12 cellular contexts compared by ENCODE assay signal in the genomic region with DNA sequence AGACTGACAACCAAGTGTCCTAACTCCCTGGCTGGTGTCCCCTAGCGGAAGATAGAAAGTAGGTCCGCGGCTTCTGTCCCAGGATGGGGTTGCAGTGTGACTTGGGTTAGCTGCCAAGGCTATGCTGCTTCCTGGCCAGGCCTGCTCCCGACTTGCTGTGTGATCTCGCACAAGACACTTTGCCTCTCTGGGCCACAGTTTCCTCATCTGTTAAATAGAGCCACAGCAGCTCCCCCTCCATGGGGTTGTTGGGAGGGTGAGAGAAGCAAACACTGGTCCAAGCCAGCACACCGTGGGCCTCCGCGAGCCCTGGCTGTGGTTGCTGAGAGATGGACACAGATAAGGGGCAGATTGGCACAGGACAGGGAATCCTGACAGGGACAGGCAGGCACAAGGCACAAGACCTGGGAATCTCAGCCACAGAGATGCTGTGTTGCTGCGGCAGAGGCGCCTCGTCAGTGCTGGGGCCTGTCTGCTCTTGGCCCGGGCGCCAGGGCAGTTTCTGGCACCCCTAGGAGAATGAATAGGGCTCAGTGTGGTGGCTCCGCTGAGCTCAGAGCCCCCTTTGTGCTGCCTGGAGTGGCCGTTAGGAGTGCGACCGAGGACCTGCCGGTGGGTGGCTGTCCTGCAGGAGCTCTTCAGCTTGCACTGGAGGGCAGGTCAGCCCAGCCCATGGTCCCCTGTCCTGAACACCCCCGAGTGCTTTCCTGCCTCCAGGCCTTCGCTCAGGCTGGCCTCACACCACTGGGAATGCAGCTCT. TPM values are rescaled to one million over a fixed set of nuclear protein-coding genes. Genes with fewer than 3 reads are reported as not detected.
DNase-seq lines count a peak whose midpoint lies in the region; ATAC-seq and TF ChIP-seq lines count a peak whose summit lies in the region.
"Had no signal": no experiment of that assay in that cellular context is flagged by ENCODE, and none has a peak within 500 bp of the region (broad histone marks: within the 10 kb centered on the region; RNA-seq: fewer than 3 reads in every experiment).

No MANE protein-coding gene starts in this region.

- peak; percentile 57 for DNase-seq in activated CD8-positive, alpha-beta memory T cell treated with anti-CD3 and anti-CD28 coated beads, Interleukin-2, amount 10 ng/mL, durations not matched to agents 7 days and 5 days
- DNase-seq in activated CD8-positive, alpha-beta memory T cell treated with anti-CD3 and anti-CD28 coated beads, Interleukin-2, amount 50 U/mL, for 48 hours = no peak
- DNase-seq in RWPE1 (ENCODE audit: low spot score) (no peak), NCI-H2081 treated with DMSO at 0.1 percent for 48 hours (lab: John Stamatoyannopoulos, UW) (no peak)
- DNase-seq in effector memory CD8-positive, alpha-beta T cell = no peak
- DNase-seq: activated CD4-positive, CD25-positive, alpha-beta regulatory T cell; HCEC 1CT; stimulated activated CD4-positive, alpha-beta T cell treated with anti-CD3 and anti-CD28 coated beads, Interleukin-2, amount 100 ng/mL, for 24 hours; testis had no signal

- peaks cover 20% of the 10 kb centered on the region for H3K36me3 Mint-ChIP-seq in activated CD8-positive, alpha-beta memory T cell treated with anti-CD3 and anti-CD28 coated beads, Interleukin-2, amount 10 ng/mL, durations not matched to agents 7 days and 5 days
- H3K36me3 Mint-ChIP-seq in effector memory CD8-positive, alpha-beta T cell (ENCODE audit: insufficient read depth) = peaks cover 34% of the 10 kb centered on the region
- peaks cover 12% of the 10 kb centered on the region for H3K36me3 Mint-ChIP-seq in stimulated activated memory B cell treated with anti-CD40 and anti-IgM and Interleukin-4, amounts not matched to agents 10 μg/mL and 1 μg/mL and 100 μg/mL, for 72 hours

- TF ChIP-seq CTCF in RWPE1 (conservative IDR thresholded peaks at IDR 0.05; ENCODE audit: low read depth) = no peak

- no peak overlapping the region for H3K4me3 Mint-ChIP-seq in activated CD8-positive, alpha-beta memory T cell treated with anti-CD3 and anti-CD28 coated beads, Interleukin-2, amount 10 ng/mL, durations not matched to agents 7 days and 5 days
- peak overlapping the region; percentile 92 to 97 for H3K4me3 Mint-ChIP-seq in effector memory CD8-positive, alpha-beta T cell
- H3K4me3 Mint-ChIP-seq in stimulated activated memory B cell treated with anti-CD40 and anti-IgM and Interleukin-4, amounts not matched to agents 10 μg/mL and 1 μg/mL and 100 μg/mL, for 72 hours = no peak overlapping the region

- CTCF ChIA-PET in activated CD8-positive, alpha-beta memory T cell treated with anti-CD3 and anti-CD28 coated beads, Interleukin-2, amount 10 ng/mL, durations not matched to agents 7 days and 5 days (lab: Charles Lee) = interaction anchor here (0.7 to 3.0 kb wide), 5 partner anchors 10 to 143 kb away, joined by 3 to 16 read pairs (median 7); partner anchors contain the start of gene TOR2A
- CTCF ChIA-PET in RWPE1 (lab: Yijun Ruan, JAX) = interaction anchor here (0.6 kb wide), 3 partner anchors 9 to 300 kb away, joined by 3 to 4 read pairs (median 3); no protein-coding TSS in a partner anchor

- no peaks in the 10 kb centered on the region for H3K9me3 Mint-ChIP-seq in activated CD8-positive, alpha-beta memory T cell treated with anti-CD3 and anti-CD28 coated beads, Interleukin-2, amount 10 ng/mL, durations not matched to agents 7 days and 5 days (ENCODE audit: low read depth)
- H3K9me3 Mint-ChIP-seq in effector memory CD8-positive, alpha-beta T cell = no peaks in the 10 kb centered on the region
- H3K9me3 Mint-ChIP-seq in stimulated activated memory B cell treated with anti-CD40 and anti-IgM and Interleukin-4, amounts not matched to agents 10 μg/mL and 1 μg/mL and 100 μg/mL, for 72 hours = no peaks in the 10 kb centered on the region

- POLR2A ChIA-PET in RWPE1 (lab: Yijun Ruan, JAX; ENCODE audit: low non-redundant PET) = interaction anchor here (1.1 kb wide), 1 partner anchor 9 kb away, joined by 3 read pairs; no protein-coding TSS in a partner anchor

- no peak for ATAC-seq in activated CD8-positive, alpha-beta memory T cell treated with anti-CD3 and anti-CD28 coated beads, Interleukin-2, amount 10 ng/mL, durations not matched to agents 7 days and 5 days
- no peak for ATAC-seq in effector memory CD8-positive, alpha-beta T cell (replicated peaks)
- ATAC-seq in stimulated activated memory B cell treated with anti-CD40 and anti-IgM and Interleukin-4, amounts not matched to agents 10 μg/mL and 1 μg/mL and 100 μg/mL, for 72 hours = no peak
- ATAC-seq in GM18907 (IDR thresholded peaks at IDR 0.05; ENCODE audit: unreplicated experiment) (no peak), HG03565 (IDR thresholded peaks at IDR 0.05; ENCODE audit: unreplicated experiment) (no peak)

- H3K27ac Mint-ChIP-seq in activated CD8-positive, alpha-beta memory T cell treated with anti-CD3 and anti-CD28 coated beads, Interleukin-2, amount 10 ng/mL, durations not matched to agents 7 days and 5 days = peak overlapping the region; percentile 97
- peak overlapping the region; percentile 89 to 94 for H3K27ac Mint-ChIP-seq in effector memory CD8-positive, alpha-beta T cell
- peak overlapping the region; percentile 92 for H3K27ac Mint-ChIP-seq in stimulated activated memory B cell treated with anti-CD40 and anti-IgM and Interleukin-4, amounts not matched to agents 10 μg/mL and 1 μg/mL and 100 μg/mL, for 72 hours

- H3K27ac ChIP-seq in RWPE1 = peak overlapping the region; percentile 55
- H3K27ac ChIP-seq: testis had no signal

- H3K27me3 Mint-ChIP-seq in activated CD8-positive, alpha-beta memory T cell treated with anti-CD3 and anti-CD28 coated beads, Interleukin-2, amount 10 ng/mL, durations not matched to agents 7 days and 5 days = no peaks in the 10 kb centered on the region
- H3K27me3 Mint-ChIP-seq in effector memory CD8-positive, alpha-beta T cell = no peaks in the 10 kb centered on the region
- no peaks in the 10 kb centered on the region for H3K27me3 Mint-ChIP-seq in stimulated activated memory B cell treated with anti-CD40 and anti-IgM and Interleukin-4, amounts not matched to agents 10 μg/mL and 1 μg/mL and 100 μg/mL, for 72 hours

- peaks cover 61% of the 10 kb centered on the region for H3K4me1 Mint-ChIP-seq in activated CD8-positive, alpha-beta memory T cell treated with anti-CD3 and anti-CD28 coated beads, Interleukin-2, amount 10 ng/mL, durations not matched to agents 7 days and 5 days
- H3K4me1 Mint-ChIP-seq in effector memory CD8-positive, alpha-beta T cell (ENCODE audit: low read depth in 2 of 2) = peaks cover 55 to 64% of the 10 kb centered on the region in 2 donors
- H3K4me1 Mint-ChIP-seq in stimulated activated memory B cell treated with anti-CD40 and anti-IgM and Interleukin-4, amounts not matched to agents 10 μg/mL and 1 μg/mL and 100 μg/mL, for 72 hours = peaks cover 72% of the 10 kb centered on the region

RNA-seq across cellular contexts. Expression of gene SH2D3C, which starts 1.8 kb away (rescaled TPM):
- total RNA-seq in activated CD8-positive, alpha-beta memory T cell treated with anti-CD3 and anti-CD28 coated beads, Interleukin-2, amount 10 ng/mL, durations not matched to agents 7 days and 5 days = 10 to 100 TPM; 75.2 to 87.8 TPM

RNA-seq across cellular contexts. Expression of gene CDK9, which starts 5.5 kb away (rescaled TPM):
- total RNA-seq in activated CD8-positive, alpha-beta memory T cell treated with anti-CD3 and anti-CD28 coated beads, Interleukin-2, amount 10 ng/mL, durations not matched to agents 7 days and 5 days = 100 to 1,000 TPM; 120 to 128 TPM

RNA-seq across cellular contexts. Expression of gene FPGS, which starts 22.4 kb away (rescaled TPM):
- total RNA-seq in activated CD8-positive, alpha-beta memory T cell treated with anti-CD3 and anti-CD28 coated beads, Interleukin-2, amount 10 ng/mL, durations not matched to agents 7 days and 5 days = 100 to 1,000 TPM; 109 to 117 TPM

RNA-seq across cellular contexts. Expression of gene TOR2A, which starts 45.2 kb away (rescaled TPM):
- total RNA-seq in activated CD8-positive, alpha-beta memory T cell treated with anti-CD3 and anti-CD28 coated beads, Interleukin-2, amount 10 ng/mL, durations not matched to agents 7 days and 5 days = 10 to 100 TPM; 24.1 to 26.8 TPM

Comparison
In these comparisons a context has a peak if more than half of its experiments do, and no peak if none do; other contexts are left out.
1. H3K4me3 Mint-ChIP-seq: peak in effector memory CD8-positive, alpha-beta T cell (2 of 2); none in activated CD8-positive, alpha-beta memory T cell treated with anti-CD3 and anti-CD28 coated beads, Interleukin-2, amount 10 ng/mL, durations not matched to agents 7 days and 5 days (single experiment) and stimulated activated memory B cell treated with anti-CD40 and anti-IgM and Interleukin-4, amounts not matched to agents 10 μg/mL and 1 μg/mL and 100 μg/mL, for 72 hours (single experiment).
2. Peak in every context shown above with its lines, with median percentiles within 50 percentile points of each other: H3K27ac Mint-ChIP-seq.